Comparison of ENCODE assay signal across 12 cellular contexts in the genomic region with DNA sequence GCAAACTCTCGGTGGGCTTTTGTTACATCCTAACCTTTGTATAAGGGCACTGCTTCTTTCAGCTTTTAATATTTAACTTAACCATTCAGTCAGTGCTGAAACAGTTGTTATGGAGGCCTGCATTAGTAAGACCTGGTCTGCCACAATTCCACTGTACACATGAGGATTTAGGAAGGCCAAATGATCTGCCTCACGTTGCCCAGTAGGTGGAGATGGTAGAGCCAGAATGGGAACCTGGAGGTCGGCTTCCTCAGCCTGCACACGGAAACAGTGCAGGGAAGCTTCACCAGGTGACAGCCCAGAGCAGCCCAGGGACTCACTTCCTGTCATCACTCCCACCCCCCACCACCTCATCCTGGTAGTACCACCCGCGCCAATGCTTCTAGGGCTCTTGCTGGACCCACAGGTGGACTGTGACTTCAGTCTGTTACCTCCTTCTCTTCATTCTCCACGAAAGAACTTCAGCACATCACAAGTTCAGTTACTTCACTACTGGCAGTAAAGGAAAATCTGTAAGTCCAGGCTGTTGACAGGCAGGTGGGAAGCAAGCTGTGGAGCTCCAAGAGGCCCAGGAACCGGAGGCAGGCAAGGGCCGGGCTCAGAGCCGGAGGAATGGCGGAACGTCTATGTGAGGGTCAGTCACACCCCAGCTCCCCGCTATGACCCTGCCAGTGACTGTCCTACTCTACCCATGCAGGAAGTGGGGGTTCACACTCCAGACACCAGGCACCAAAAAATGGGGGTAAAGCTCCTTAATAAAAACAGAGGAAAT.
A peak's percentile ranks its signal among the peaks of the same experiment; 100 is the strongest.
DNase-seq lines count a peak whose midpoint lies in the region; ATAC-seq, FAIRE-seq and TF ChIP-seq lines count a peak whose summit lies in the region.
"Had no signal": no experiment of that assay in that cellular context is flagged by ENCODE, and none has a peak within 500 bp of the region (broad histone marks: within the 10 kb centered on the region; RNA-seq: fewer than 3 reads in every experiment).

No MANE protein-coding gene starts in this region.

- no peaks in the 10 kb centered on the region for H3K9me2 ChIP-seq in HCT116 (ENCODE audit: insufficient read depth)

- BruUV-seq in HCT116 (replicated peaks; lab: Mats Ljungman, UMichigan), result no TSS peak

- no peaks in the 10 kb centered on the region for H3K27me3 ChIP-seq in HCT116 (ENCODE audit: insufficient read depth, low read length)

- H2AFZ ChIP-seq in HCT116 (ENCODE audit: low read depth, low read length, poor library complexity, severe bottlenecking), result no peak overlapping the region

- ATAC-seq in HCT116 (0 out of 2 replicates have a peak, but pooled peaks have one; percentile 32), SK-N-SH treated with all-trans-retinoic acid at 6 μM for 48 hours (peak; percentile 64), HG03175 (IDR thresholded peaks at IDR 0.05; ENCODE audit: unreplicated experiment) (no peak), GM19452 (IDR thresholded peaks at IDR 0.05; ENCODE audit: unreplicated experiment) (no peak)

- H3K4me2 ChIP-seq in HCT116 (ENCODE audit: low read length), result no peak overlapping the region

- no peaks in the 10 kb centered on the region for H4K20me1 ChIP-seq in HCT116 (ENCODE audit: insufficient read depth)

- H3K36me3 ChIP-seq in HCT116 (ENCODE audit: control insufficient read depth in 1 of 2, insufficient read depth in 2 of 2, low read length in 2 of 2), result no peaks in the 10 kb centered on the region

- no peak for TF ChIP-seq RAD21 in HCT116 (IDR thresholded peaks at IDR 0.05; ENCODE audit: low read depth)

- CTCF ChIA-PET in HCT116 (lab: Charles Lee), result interaction anchor here (1.1 kb wide), 1 partner anchor 152 kb away, joined by 3 read pairs; no protein-coding TSS in a partner anchor
- CTCF ChIA-PET in RWPE1 (lab: Yijun Ruan, JAX), result no interaction called here

- POLR2A ChIA-PET in HCT116 (lab: Charles Lee) (no interaction called here), RWPE1 (lab: Yijun Ruan, JAX; ENCODE audit: low non-redundant PET) (no interaction called here)

- RAD21 ChIA-PET in HCT116 (lab: Charles Lee; ENCODE audit: low non-redundant PET in 1 of 2, low total read pairs in 2 of 2, uncharacterized antibody in 2 of 2, unreplicated experiment in 2 of 2), result no interaction called here

- H3K4me1 ChIP-seq in HCT116 (ENCODE audit: control insufficient read depth in 1 of 2, insufficient read depth in 2 of 2, low read length in 2 of 2), result no peaks in the 10 kb centered on the region

- no peak overlapping the region for H3K9ac ChIP-seq in HCT116 (ENCODE audit: low read length)

- H3K9me3 ChIP-seq in HCT116 (ENCODE audit: control insufficient read depth in 1 of 2, insufficient read depth in 1 of 2, low read depth in 1 of 2, low read length in 2 of 2), result no peaks in the 10 kb centered on the region

- no peak overlapping the region for H3K27ac ChIP-seq in 22Rv1
- no peak overlapping the region for H3K27ac ChIP-seq in HCT116 (ENCODE audit: low read depth, low read length)
- no peak overlapping the region for H3K27ac ChIP-seq in RWPE1

- TF ChIP-seq CTCF in 22Rv1 (IDR thresholded peaks at IDR 0.05) (peak; percentile 41), HCT116 (IDR thresholded peaks at IDR 0.05 in 2 of 3, conservative IDR thresholded peaks at IDR 0.05 in 1 of 3; ENCODE audit: borderline replicate concordance in 1 of 3, insufficient read depth in 1 of 3, low read depth in 2 of 3, low read length in 2 of 3) (no peak), RWPE1 (conservative IDR thresholded peaks at IDR 0.05; ENCODE audit: low read depth) (no peak)

- DNase-seq in HCT116 (ENCODE audit: low read depth, low spot score), result no peak
- peak; percentile 67 for DNase-seq in left kidney (ENCODE audit: low read depth, low spot score)
- no peak for DNase-seq in RWPE1 (ENCODE audit: low spot score)
- DNase-seq in urothelium cell line (ENCODE audit: low spot score), result no peak
- DNase-seq: dermis blood vessel endothelial cell, NCI-H446 treated with DMSO at 0.1 percent for 48 hours, SIG-M5 had no signal

- no peak for TF ChIP-seq POLR2A in HCT116 (IDR thresholded peaks at IDR 0.05; ENCODE audit: borderline replicate concordance, extremely low read depth, insufficient read depth, insufficient read length)

- no peak for FAIRE-seq in urothelium cell line (lab: Jason Lieb, UNC)
- FAIRE-seq: GM18507 had no signal

- H3K4me3 ChIP-seq in HCT116 (replicated peaks in 1 of 2; ENCODE audit: low read depth in 1 of 2, low read length in 2 of 2), result no peak overlapping the region

- intact Hi-C loops in HCT116 (cut with micrococcal nuclease), result no loop called here

- H3K79me2 ChIP-seq in HCT116 (ENCODE audit: insufficient read depth, low read length), result no peaks in the 10 kb centered on the region

TF ChIP-seq in HCT116, 20 proteins besides CTCF, POLR2A, EP300 and RAD21 (continues in another document):
- no peak for TF ChIP-seq EGR1 (IDR thresholded peaks at IDR 0.05; ENCODE audit: low read depth)
- TF ChIP-seq ZNF274 (IDR thresholded peaks at IDR 0.05; ENCODE audit: low read depth, low read length), result no peak
- no peak for TF ChIP-seq JUND (IDR thresholded peaks at IDR 0.05)
- TF ChIP-seq, protein P1, sequence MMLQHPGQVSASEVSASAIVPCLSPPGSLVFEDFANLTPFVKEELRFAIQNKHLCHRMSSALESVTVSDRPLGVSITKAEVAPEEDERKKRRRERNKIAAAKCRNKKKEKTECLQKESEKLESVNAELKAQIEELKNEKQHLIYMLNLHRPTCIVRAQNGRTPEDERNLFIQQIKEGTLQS (IDR thresholded peaks at IDR 0.05), result no peak
- no peak for TF ChIP-seq TCF7L2 (IDR thresholded peaks at IDR 0.05; ENCODE audit: borderline replicate concordance, extremely low read depth, insufficient read depth, insufficient read length)
- TF ChIP-seq, protein P2, sequence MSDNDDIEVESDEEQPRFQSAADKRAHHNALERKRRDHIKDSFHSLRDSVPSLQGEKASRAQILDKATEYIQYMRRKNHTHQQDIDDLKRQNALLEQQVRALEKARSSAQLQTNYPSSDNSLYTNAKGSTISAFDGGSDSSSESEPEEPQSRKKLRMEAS (IDR thresholded peaks at IDR 0.05), result no peak
- no peak for TF ChIP-seq EZH2phosphoT487 (IDR thresholded peaks at IDR 0.05; ENCODE audit: borderline replicate concordance)
- TF ChIP-seq SIN3A (IDR thresholded peaks at IDR 0.05; ENCODE audit: low read depth), result no peak
- TF ChIP-seq ZFX (IDR thresholded peaks at IDR 0.05), result no peak
- TF ChIP-seq SP1 (IDR thresholded peaks at IDR 0.05; ENCODE audit: low read depth), result no peak
- TF ChIP-seq EZH2 (IDR thresholded peaks at IDR 0.05), result no peak

TF ChIP-seq in SK-N-SH treated with all-trans-retinoic acid at 6 μM for 48 hours, 23 proteins besides CTCF, POLR2A, EP300 and RAD21 (continues in another document):
- TF ChIP-seq, protein P3, sequence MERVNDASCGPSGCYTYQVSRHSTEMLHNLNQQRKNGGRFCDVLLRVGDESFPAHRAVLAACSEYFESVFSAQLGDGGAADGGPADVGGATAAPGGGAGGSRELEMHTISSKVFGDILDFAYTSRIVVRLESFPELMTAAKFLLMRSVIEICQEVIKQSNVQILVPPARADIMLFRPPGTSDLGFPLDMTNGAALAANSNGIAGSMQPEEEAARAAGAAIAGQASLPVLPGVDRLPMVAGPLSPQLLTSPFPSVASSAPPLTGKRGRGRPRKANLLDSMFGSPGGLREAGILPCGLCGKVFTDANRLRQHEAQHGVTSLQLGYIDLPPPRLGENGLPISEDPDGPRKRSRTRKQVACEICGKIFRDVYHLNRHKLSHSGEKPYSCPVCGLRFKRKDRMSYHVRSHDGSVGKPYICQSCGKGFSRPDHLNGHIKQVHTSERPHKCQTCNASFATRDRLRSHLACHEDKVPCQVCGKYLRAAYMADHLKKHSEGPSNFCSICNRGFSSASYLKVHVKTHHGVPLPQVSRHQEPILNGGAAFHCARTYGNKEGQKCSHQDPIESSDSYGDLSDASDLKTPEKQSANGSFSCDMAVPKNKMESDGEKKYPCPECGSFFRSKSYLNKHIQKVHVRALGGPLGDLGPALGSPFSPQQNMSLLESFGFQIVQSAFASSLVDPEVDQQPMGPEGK (CRISPR knock-in tag; IDR thresholded peaks at IDR 0.05; ENCODE audit: borderline replicate concordance), result no peak
- no peak for TF ChIP-seq SNAI2 (CRISPR knock-in tag; IDR thresholded peaks at IDR 0.05)
- no peak for TF ChIP-seq ZNF565 (CRISPR knock-in tag; conservative IDR thresholded peaks at IDR 0.05; ENCODE audit: low read depth)
- TF ChIP-seq, protein P4, sequence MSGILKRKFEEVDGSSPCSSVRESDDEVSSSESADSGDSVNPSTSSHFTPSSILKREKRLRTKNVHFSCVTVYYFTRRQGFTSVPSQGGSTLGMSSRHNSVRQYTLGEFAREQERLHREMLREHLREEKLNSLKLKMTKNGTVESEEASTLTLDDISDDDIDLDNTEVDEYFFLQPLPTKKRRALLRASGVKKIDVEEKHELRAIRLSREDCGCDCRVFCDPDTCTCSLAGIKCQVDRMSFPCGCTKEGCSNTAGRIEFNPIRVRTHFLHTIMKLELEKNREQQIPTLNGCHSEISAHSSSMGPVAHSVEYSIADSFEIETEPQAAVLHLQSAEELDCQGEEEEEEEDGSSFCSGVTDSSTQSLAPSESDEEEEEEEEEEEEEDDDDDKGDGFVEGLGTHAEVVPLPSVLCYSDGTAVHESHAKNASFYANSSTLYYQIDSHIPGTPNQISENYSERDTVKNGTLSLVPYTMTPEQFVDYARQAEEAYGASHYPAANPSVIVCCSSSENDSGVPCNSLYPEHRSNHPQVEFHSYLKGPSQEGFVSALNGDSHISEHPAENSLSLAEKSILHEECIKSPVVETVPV (CRISPR knock-in tag; IDR thresholded peaks at IDR 0.05), result no peak
- TF ChIP-seq ZFP30 (CRISPR knock-in tag; IDR thresholded peaks at IDR 0.05), result no peak
- no peak for TF ChIP-seq ARNTL (CRISPR knock-in tag; IDR thresholded peaks at IDR 0.05; ENCODE audit: borderline replicate concordance, low read depth)
- no peak for TF ChIP-seq ZC3H10 (CRISPR knock-in tag; IDR thresholded peaks at IDR 0.05)
- no peak for TF ChIP-seq PPARA (CRISPR knock-in tag; IDR thresholded peaks at IDR 0.05; ENCODE audit: borderline replicate concordance)
- TF ChIP-seq OSR1 (CRISPR knock-in tag; IDR thresholded peaks at IDR 0.05), result no peak
- no peak for TF ChIP-seq CSDC2 (CRISPR knock-in tag; IDR thresholded peaks at IDR 0.05)
- TF ChIP-seq TCF4 (CRISPR knock-in tag; IDR thresholded peaks at IDR 0.05; ENCODE audit: borderline replicate concordance), result no peak
- TF ChIP-seq ZNF8 (CRISPR knock-in tag; IDR thresholded peaks at IDR 0.05), result no peak
- no peak for TF ChIP-seq ESRRG (CRISPR knock-in tag; IDR thresholded peaks at IDR 0.05)

Comparison
In these comparisons a context has a peak if more than half of its experiments do, and no peak if none do; other contexts are left out.
1. ATAC-seq: peak in HCT116 (single experiment) and SK-N-SH treated with all-trans-retinoic acid at 6 μM for 48 hours (single experiment); none in HG03175 (single experiment) and GM19452 (single experiment).